In the genomic region with DNA sequence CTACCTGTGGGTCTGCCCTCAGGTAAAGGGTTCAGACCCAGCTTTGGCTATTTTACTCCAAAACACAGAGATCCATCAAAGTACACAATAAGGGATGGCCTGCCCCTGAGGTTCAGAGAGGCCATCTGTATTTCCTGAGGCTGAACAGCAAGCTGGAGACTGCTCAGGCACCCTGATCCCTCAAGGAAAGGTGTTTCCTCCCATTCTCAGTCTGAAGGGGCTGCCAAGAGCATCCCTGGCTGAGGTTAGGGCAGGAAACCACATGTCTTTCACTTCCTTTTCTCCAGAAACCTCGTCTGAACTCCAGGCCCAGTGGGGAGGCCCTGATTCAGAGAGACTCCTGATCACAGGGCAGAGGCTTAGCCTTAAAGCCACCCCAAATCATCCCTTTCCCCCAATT, we compare ENCODE assay signal across 8 cellular contexts. TPM values are rescaled to one million over a fixed set of nuclear protein-coding genes. Genes with fewer than 3 reads are reported as not detected.
DNase-seq lines count a peak whose midpoint lies in the region; ATAC-seq, FAIRE-seq and TF ChIP-seq lines count a peak whose summit lies in the region.

No MANE protein-coding gene starts in this region.

- DNase-seq in DND-41 (peak; percentile 54), astrocyte of the hippocampus (ENCODE audit: low read depth, low spot score) (peak; percentile 30), medulla oblongata (ENCODE audit: extremely low spot score) (peak; percentile 74), HTR-8/SVneo (ENCODE audit: insufficient read length, low spot score) (no peak), NCI-H2171 (lab: John Stamatoyannopoulos, UW) (no peak)

- ATAC-seq in DND-41 (ENCODE audit: insufficient read depth, low read depth) (peak; percentile 66), GM19467 (IDR thresholded peaks at IDR 0.05; ENCODE audit: unreplicated experiment) (no peak), GM19397 (IDR thresholded peaks at IDR 0.05; ENCODE audit: unreplicated experiment) (no peak)

- H3K4me2 ChIP-seq in DND-41 (ENCODE audit: insufficient read depth, low read length): peak overlapping the region; percentile 97

- no peaks in the 10 kb centered on the region for H3K36me3 ChIP-seq in DND-41 (ENCODE audit: insufficient read depth, low read length)

- no peaks in the 10 kb centered on the region for H3K9me3 Mint-ChIP-seq in IgD-negative memory B cell

- H3K9ac ChIP-seq in DND-41 (ENCODE audit: low read depth, low read length): no peak overlapping the region

- H3K27me3 Mint-ChIP-seq in IgD-negative memory B cell: no peaks in the 10 kb centered on the region

- H3K36me3 Mint-ChIP-seq in IgD-negative memory B cell: peaks cover 6% of the 10 kb centered on the region

- peak overlapping the region; percentile 77 to 95 (median 92) for H3K4me3 Mint-ChIP-seq in IgD-negative memory B cell

- no peak for FAIRE-seq in HTR-8/SVneo (lab: Jason Lieb, UNC)

- peaks cover 5% of the 10 kb centered on the region for H3K79me2 ChIP-seq in DND-41 (ENCODE audit: insufficient read depth, low read length)

- TF ChIP-seq CTCF in DND-41 (IDR thresholded peaks at IDR 0.05; ENCODE audit: borderline replicate concordance, extremely low read depth, low read length, poor library complexity, severe bottlenecking): no peak

- no peaks in the 10 kb centered on the region for H3K9me3 ChIP-seq in DND-41 (ENCODE audit: insufficient read depth, low read length, severe bottlenecking)

- H3K27ac ChIP-seq in DND-41 (ENCODE audit: low read length): no peak overlapping the region

- H4K20me1 ChIP-seq in DND-41 (ENCODE audit: insufficient read depth, low read length): 0 out of 2 replicates have a peak, but pooled peaks cover 3% of the 10 kb centered on the region

- peak overlapping the region; percentile 60 to 78 (median 67) for H3K27ac Mint-ChIP-seq in IgD-negative memory B cell

- H3K27me3 ChIP-seq in DND-41 (ENCODE audit: insufficient read depth, low read length, poor library complexity): no peaks in the 10 kb centered on the region

- no peak overlapping the region for H2AFZ ChIP-seq in DND-41 (ENCODE audit: low read depth, low read length)

- peaks cover 9 to 13% (median 13%) of the 10 kb centered on the region in 3 donors for H3K4me1 Mint-ChIP-seq in IgD-negative memory B cell

- peaks cover 31% of the 10 kb centered on the region for H3K4me1 ChIP-seq in DND-41 (ENCODE audit: insufficient read depth, low read length)

- H3K4me3 ChIP-seq in DND-41 (ENCODE audit: low read depth in 1 of 2, low read length in 2 of 2): no peak overlapping the region

RNA-seq across cellular contexts. Expression of a gene that starts 1.5 kb away (rescaled TPM):
- 0.08 TPM for polyA plus RNA-seq in IgD-negative memory B cell

RNA-seq across cellular contexts. Expression of a gene that starts 52.3 kb away (rescaled TPM):
- 216 TPM for polyA plus RNA-seq in IgD-negative memory B cell

Comparison
In these comparisons a context has a peak if more than half of its experiments do, and no peak if none do; other contexts are left out.
1. DNase-seq: peak in DND-41 (single experiment), astrocyte of the hippocampus (single experiment) and medulla oblongata (single experiment); none in HTR-8/SVneo (single experiment) and NCI-H2171 (single experiment).